Comparison of ENCODE assay signal across 16 cellular contexts in the genomic region with DNA sequence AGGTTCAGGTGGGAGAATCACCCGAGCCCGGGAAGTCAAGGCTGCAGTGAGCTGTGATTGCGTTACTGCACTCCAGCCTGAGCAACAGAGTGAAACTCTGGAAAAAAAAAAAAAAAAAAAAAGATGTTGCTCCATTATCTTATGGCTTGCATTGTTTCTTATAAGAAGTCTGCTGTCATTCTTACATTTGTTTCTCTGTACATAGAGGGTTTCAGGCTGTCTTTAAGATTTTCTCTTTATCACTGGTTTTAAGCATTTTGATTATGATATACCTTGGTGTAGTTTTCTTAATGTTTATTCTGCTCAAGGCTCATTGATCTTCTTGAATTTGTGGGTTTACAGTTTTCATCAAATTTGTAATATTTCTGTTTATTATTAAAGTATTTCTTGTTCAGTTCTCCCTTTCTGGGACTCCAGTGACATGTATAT.
"Had no signal": no experiment of that assay in that cellular context is flagged by ENCODE, and none has a peak within 500 bp of the region (broad histone marks: within the 10 kb centered on the region; RNA-seq: fewer than 3 reads in every experiment).

No MANE protein-coding gene starts in this region.

- H3K4me3 ChIP-seq: coronary artery, gastroesophageal sphincter, left ventricle myocardium inferior, lower lobe of right lung, neural progenitor cell, ovary, smooth muscle cell had no signal

- H3K36me3 ChIP-seq: gastroesophageal sphincter, lower lobe of right lung, ovary had no signal

- H3K27me3 ChIP-seq: gastroesophageal sphincter, neural progenitor cell, ovary had no signal

- H3K9ac ChIP-seq: neural progenitor cell had no signal

- DNase-seq: effector CD4-positive, alpha-beta T cell; kidney; left cardiac atrium; left ventricle myocardium inferior; lower lobe of right lung; nucleus accumbens; ovary; right cardiac atrium; stimulated activated CD4-positive, alpha-beta T cell treated with anti-CD3 and anti-CD28 coated beads, Interleukin-2, amount 100 ng/mL, for 48 hours; stimulated activated naive CD4-positive, alpha-beta T cell treated with Interleukin-2 at 50 U/mL for 16 hours; trophoblast cell had no signal

- H3K9me3 ChIP-seq: ovary had no signal

- ATAC-seq: gastroesophageal sphincter; left cardiac atrium; lower lobe of right lung; natural killer cell treated with Interleukin-12 subunit alpha and Interleukin-12 subunit beta and Interleukin-15 and Interleukin-18, amount 100 ng/mL, for 72 hours; right cardiac atrium had no signal
